10 cellular contexts compared by ENCODE assay signal in the genomic region with DNA sequence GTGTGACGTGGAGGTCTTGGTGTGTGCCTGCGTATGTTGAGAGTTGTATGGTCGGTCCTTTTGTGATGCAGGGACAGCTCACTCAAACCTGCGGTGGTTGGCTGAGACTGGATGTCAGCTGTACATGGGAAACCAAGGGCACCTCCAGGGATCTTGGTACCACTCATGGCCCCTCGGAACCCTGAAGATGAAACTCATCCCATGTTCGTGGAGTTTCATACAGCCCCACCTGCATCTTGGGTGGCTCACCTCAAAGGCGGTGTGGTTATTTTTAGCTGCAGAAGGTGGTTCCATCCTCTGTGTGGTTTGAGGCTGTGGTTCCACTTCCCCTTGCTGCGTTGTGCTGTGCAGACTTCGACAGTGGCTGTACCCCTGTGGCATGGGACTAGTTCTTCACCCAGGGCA. TPM values are rescaled to one million over a fixed set of nuclear protein-coding genes. Genes with fewer than 3 reads are reported as not detected.
A peak's percentile ranks its signal among the peaks of the same experiment; 100 is the strongest.
DNase-seq lines count a peak whose midpoint lies in the region; ATAC-seq and TF ChIP-seq lines count a peak whose summit lies in the region.
"Had no signal": no experiment of that assay in that cellular context is flagged by ENCODE, and none has a peak within 500 bp of the region (broad histone marks: within the 10 kb centered on the region; RNA-seq: fewer than 3 reads in every experiment).

No MANE protein-coding gene starts in this region.

- no peak overlapping the region for H3K4me3 ChIP-seq in GM06990 (replicated peaks; ENCODE audit: low read depth, low read length)

- H3K4me3 Mint-ChIP-seq in activated T-helper 2 cell treated with anti-CD3 and anti-CD28 coated beads, Interferon-gamma antibody, Interleukin-2, Interleukin-4, amounts not matched to agents 10 μg/mL and 5 μg/mL and 100 μg/mL, durations not matched to agents 14 hours and 24 hours and 36 hours (ENCODE audit: low read depth), result peak overlapping the region; percentile 18
- no peak overlapping the region for H3K4me3 Mint-ChIP-seq in CD14-positive monocyte

- ATAC-seq in GM19397 (IDR thresholded peaks at IDR 0.05; ENCODE audit: unreplicated experiment), result peak; percentile 93
- ATAC-seq in HG03139 (IDR thresholded peaks at IDR 0.05; ENCODE audit: unreplicated experiment), result peak; percentile 84
- ATAC-seq: left cardiac atrium had no signal

- peaks cover 36% of the 10 kb centered on the region for H3K4me1 Mint-ChIP-seq in activated T-helper 2 cell treated with anti-CD3 and anti-CD28 coated beads, Interferon-gamma antibody, Interleukin-2, Interleukin-4, amounts not matched to agents 10 μg/mL and 5 μg/mL and 100 μg/mL, durations not matched to agents 14 hours and 24 hours and 36 hours (ENCODE audit: low read depth)
- H3K4me1 Mint-ChIP-seq in CD14-positive monocyte, result peaks cover 7% of the 10 kb centered on the region

- TF ChIP-seq CTCF in GM06990 (IDR thresholded peaks at IDR 0.05; ENCODE audit: insufficient read depth, low read length, poor library complexity, severe bottlenecking), result no peak
- no peak for TF ChIP-seq CTCF in CD14-positive monocyte (IDR thresholded peaks at IDR 0.05)

- H3K36me3 Mint-ChIP-seq in activated T-helper 2 cell treated with anti-CD3 and anti-CD28 coated beads, Interferon-gamma antibody, Interleukin-2, Interleukin-4, amounts not matched to agents 10 μg/mL and 5 μg/mL and 100 μg/mL, durations not matched to agents 14 hours and 24 hours and 36 hours (ENCODE audit: low read depth), result peaks cover 90% of the 10 kb centered on the region
- H3K36me3 Mint-ChIP-seq in CD14-positive monocyte, result peaks cover 93 to 99% of the 10 kb centered on the region in 2 donors

- H3K36me3 ChIP-seq in GM06990 (ENCODE audit: control insufficient read depth, insufficient read depth, low read length), result peaks cover 46% of the 10 kb centered on the region

- DNase-seq in GM06990 (ENCODE audit: extremely low read depth, insufficient read length), result peak; percentile 62
- peak; percentile 52 for DNase-seq in activated T-helper 2 cell treated with anti-CD3 and anti-CD28 coated beads, Interferon-gamma antibody, Interleukin-2, Interleukin-4, amounts not matched to agents 10 μg/mL and 5 μg/mL and 100 μg/mL, durations not matched to agents 14 hours and 24 hours and 36 hours (ENCODE audit: low spot score)
- no peak for DNase-seq in DMS 273 treated with DMSO at 0.1 percent for 48 hours (lab: John Stamatoyannopoulos, UW)
- no peak for DNase-seq in SKM-1 (lab: John Stamatoyannopoulos, UW; ENCODE audit: unreplicated experiment)
- DNase-seq in CD14-positive monocyte (ENCODE audit: low spot score), result no peak
- DNase-seq in NCI-H1436 (lab: John Stamatoyannopoulos, UW), result no peak
- DNase-seq: left cardiac atrium had no signal

- H3K27me3 ChIP-seq in GM06990 (replicated peaks; ENCODE audit: control insufficient read depth, insufficient read depth, low read length), result no peaks in the 10 kb centered on the region

- H3K27ac Mint-ChIP-seq in activated T-helper 2 cell treated with anti-CD3 and anti-CD28 coated beads, Interferon-gamma antibody, Interleukin-2, Interleukin-4, amounts not matched to agents 10 μg/mL and 5 μg/mL and 100 μg/mL, durations not matched to agents 14 hours and 24 hours and 36 hours, result no peak overlapping the region
- no peak overlapping the region for H3K27ac Mint-ChIP-seq in CD14-positive monocyte

- H3K9me3 Mint-ChIP-seq in activated T-helper 2 cell treated with anti-CD3 and anti-CD28 coated beads, Interferon-gamma antibody, Interleukin-2, Interleukin-4, amounts not matched to agents 10 μg/mL and 5 μg/mL and 100 μg/mL, durations not matched to agents 14 hours and 24 hours and 36 hours, result no peaks in the 10 kb centered on the region
- peaks cover 0 to 4% (median 0%) of the 10 kb centered on the region in 7 donors for H3K9me3 Mint-ChIP-seq in CD14-positive monocyte

- no peaks in the 10 kb centered on the region for H3K27me3 Mint-ChIP-seq in activated T-helper 2 cell treated with anti-CD3 and anti-CD28 coated beads, Interferon-gamma antibody, Interleukin-2, Interleukin-4, amounts not matched to agents 10 μg/mL and 5 μg/mL and 100 μg/mL, durations not matched to agents 14 hours and 24 hours and 36 hours (ENCODE audit: low read depth)
- H3K27me3 Mint-ChIP-seq in CD14-positive monocyte (ENCODE audit: low read depth in 3 of 3), result peaks cover 0 to 7% (median 2%) of the 10 kb centered on the region in 3 donors

- intact Hi-C loops in activated T-helper 2 cell treated with anti-CD3 and anti-CD28 coated beads, Interferon-gamma antibody, Interleukin-2, Interleukin-4, amounts not matched to agents 10 μg/mL and 5 μg/mL and 100 μg/mL, durations not matched to agents 14 hours and 24 hours and 36 hours (cut with micrococcal nuclease), result no loop called here
- intact Hi-C loops in CD14-positive monocyte (cut with micrococcal nuclease), result no loop called here

RNA-seq across cellular contexts. Expression of a gene that starts 52.6 kb away (rescaled TPM):
- 1.2 and 1.4 TPM in 2 replicates for total RNA-seq in activated T-helper 2 cell treated with anti-CD3 and anti-CD28 coated beads, Interferon-gamma antibody, Interleukin-2, Interleukin-4, amounts not matched to agents 10 μg/mL and 5 μg/mL and 100 μg/mL, durations not matched to agents 14 hours and 24 hours and 36 hours
- polyA plus RNA-seq in CD14-positive monocyte, result under 1 TPM in 1 of 2 donors, not detected in 1; 0.48 TPM
- total RNA-seq: cardiac septum had no signal

Comparison
In these comparisons a context has a peak if more than half of its experiments do, and no peak if none do; other contexts are left out.
1. DNase-seq: peak in GM06990 (single experiment) and activated T-helper 2 cell treated with anti-CD3 and anti-CD28 coated beads, Interferon-gamma antibody, Interleukin-2, Interleukin-4, amounts not matched to agents 10 μg/mL and 5 μg/mL and 100 μg/mL, durations not matched to agents 14 hours and 24 hours and 36 hours (single experiment); none in DMS 273 treated with DMSO at 0.1 percent for 48 hours (single experiment), SKM-1 (single experiment), CD14-positive monocyte (single experiment) and NCI-H1436 (single experiment).